Comparison of ENCODE assay signal across 1 cellular context in genomic region chr2:70947556-70948184, GRCh38.
TF ChIP-seq lines count a peak whose summit lies in the region.

No MANE protein-coding gene starts in this region.

TF ChIP-seq in A549, 52 proteins besides CTCF, POLR2A, EP300 and RAD21 (continued from another document):
- TF ChIP-seq E2F6 (IDR thresholded peaks at IDR 0.05; ENCODE audit: borderline replicate concordance, low read depth) (no peak), BCL3 (IDR thresholded peaks at IDR 0.05) (no peak), NPAS2 (CRISPR knock-in tag; IDR thresholded peaks at IDR 0.05; ENCODE audit: borderline replicate concordance) (no peak), JUNB (IDR thresholded peaks at IDR 0.05) (no peak), TP53 (CRISPR knock-in tag; IDR thresholded peaks at IDR 0.05) (no peak), HOXA7 (CRISPR knock-in tag; IDR thresholded peaks at IDR 0.05) (no peak), CEBPB (IDR thresholded peaks at IDR 0.05) (no peak), MYC (IDR thresholded peaks at IDR 0.05; ENCODE audit: borderline replicate concordance, low read length) (no peak), USF2 (IDR thresholded peaks at IDR 0.05) (no peak), SREBF2 (IDR thresholded peaks at IDR 0.05) (no peak), HDAC2 (IDR thresholded peaks at IDR 0.05) (no peak)
